In genomic region chr2:62406573-62407043, GRCh38 we compare ENCODE assay signal across 1 cellular context.
TF ChIP-seq lines count a peak whose summit lies in the region.

No MANE protein-coding gene starts in this region.

TF ChIP-seq in HepG2, 621 proteins besides CTCF, POLR2A, EP300 and RAD21 (continued from another document and continues in another):
- TF ChIP-seq MAZ (IDR thresholded peaks at IDR 0.05; ENCODE audit: borderline replicate concordance, low read depth, low read length) (no peak), MAZ (CRISPR knock-in tag; IDR thresholded peaks at IDR 0.05; ENCODE audit: low read depth) (no peak), IRX3 (CRISPR knock-in tag; IDR thresholded peaks at IDR 0.05; ENCODE audit: borderline replicate concordance, low read depth) (no peak), RELA (CRISPR knock-in tag; IDR thresholded peaks at IDR 0.05) (no peak), ZNF678 (CRISPR knock-in tag; IDR thresholded peaks at IDR 0.05) (no peak), EED (CRISPR knock-in tag; IDR thresholded peaks at IDR 0.05) (no peak), TP53 (CRISPR knock-in tag; conservative IDR thresholded peaks at IDR 0.05) (no peak), ZNF251 (CRISPR knock-in tag; IDR thresholded peaks at IDR 0.05) (no peak), ZNF704 (CRISPR knock-in tag; IDR thresholded peaks at IDR 0.05; ENCODE audit: borderline replicate concordance) (no peak), ZNF660 (CRISPR knock-in tag; IDR thresholded peaks at IDR 0.05; ENCODE audit: borderline replicate concordance, low read depth) (no peak), NRL (CRISPR knock-in tag; IDR thresholded peaks at IDR 0.05; ENCODE audit: borderline replicate concordance) (no peak), MNT (IDR thresholded peaks at IDR 0.05) (no peak), ZC3H4 (CRISPR knock-in tag; IDR thresholded peaks at IDR 0.05; ENCODE audit: borderline replicate concordance) (no peak), ZNF850 (CRISPR knock-in tag; conservative IDR thresholded peaks at IDR 0.05) (no peak), SOX13 (IDR thresholded peaks at IDR 0.05) (no peak), SOX13 (CRISPR knock-in tag; conservative IDR thresholded peaks at IDR 0.05 in 1 of 2, IDR thresholded peaks at IDR 0.05 in 1 of 2) (peak in 1 of 2 experiments; percentile 37; a peak in 1 of 4 replicates), NR2F6 (IDR thresholded peaks at IDR 0.05) (peak; percentile 43; the same call in 1 of the 2 replicates), NR2F6 (CRISPR knock-in tag; IDR thresholded peaks at IDR 0.05) (0 out of 2 replicates have a peak, but pooled peaks have one; percentile 8), RARG (CRISPR knock-in tag; IDR thresholded peaks at IDR 0.05; ENCODE audit: low read depth) (no peak), ZC3H13 (CRISPR knock-in tag; IDR thresholded peaks at IDR 0.05) (no peak), ZFY (CRISPR knock-in tag; IDR thresholded peaks at IDR 0.05) (no peak), NFAT5 (CRISPR knock-in tag; IDR thresholded peaks at IDR 0.05) (no peak), TFE3 (CRISPR knock-in tag; IDR thresholded peaks at IDR 0.05) (peak; percentile 55; the same call in 1 of the 2 replicates), ZNF737 (CRISPR knock-in tag; IDR thresholded peaks at IDR 0.05; ENCODE audit: borderline replicate concordance) (no peak), PHF5A (CRISPR knock-in tag; IDR thresholded peaks at IDR 0.05; ENCODE audit: low read depth, unreplicated experiment) (no peak), ZNF331 (CRISPR knock-in tag; IDR thresholded peaks at IDR 0.05) (no peak), MEF2D (CRISPR knock-in tag; IDR thresholded peaks at IDR 0.05) (no peak), BCLAF1 (IDR thresholded peaks at IDR 0.05) (no peak)
- TF ChIP-seq, protein P1, sequence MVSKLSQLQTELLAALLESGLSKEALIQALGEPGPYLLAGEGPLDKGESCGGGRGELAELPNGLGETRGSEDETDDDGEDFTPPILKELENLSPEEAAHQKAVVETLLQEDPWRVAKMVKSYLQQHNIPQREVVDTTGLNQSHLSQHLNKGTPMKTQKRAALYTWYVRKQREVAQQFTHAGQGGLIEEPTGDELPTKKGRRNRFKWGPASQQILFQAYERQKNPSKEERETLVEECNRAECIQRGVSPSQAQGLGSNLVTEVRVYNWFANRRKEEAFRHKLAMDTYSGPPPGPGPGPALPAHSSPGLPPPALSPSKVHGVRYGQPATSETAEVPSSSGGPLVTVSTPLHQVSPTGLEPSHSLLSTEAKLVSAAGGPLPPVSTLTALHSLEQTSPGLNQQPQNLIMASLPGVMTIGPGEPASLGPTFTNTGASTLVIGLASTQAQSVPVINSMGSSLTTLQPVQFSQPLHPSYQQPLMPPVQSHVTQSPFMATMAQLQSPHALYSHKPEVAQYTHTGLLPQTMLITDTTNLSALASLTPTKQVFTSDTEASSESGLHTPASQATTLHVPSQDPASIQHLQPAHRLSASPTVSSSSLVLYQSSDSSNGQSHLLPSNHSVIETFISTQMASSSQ (IDR thresholded peaks at IDR 0.05; ENCODE audit: low read depth), result peak; percentile 85
- TF ChIP-seq, protein P1 (CRISPR knock-in tag; IDR thresholded peaks at IDR 0.05; ENCODE audit: borderline replicate concordance), result peak; percentile 79; the same call in 1 of the 2 replicates
- TF ChIP-seq, protein P2, sequence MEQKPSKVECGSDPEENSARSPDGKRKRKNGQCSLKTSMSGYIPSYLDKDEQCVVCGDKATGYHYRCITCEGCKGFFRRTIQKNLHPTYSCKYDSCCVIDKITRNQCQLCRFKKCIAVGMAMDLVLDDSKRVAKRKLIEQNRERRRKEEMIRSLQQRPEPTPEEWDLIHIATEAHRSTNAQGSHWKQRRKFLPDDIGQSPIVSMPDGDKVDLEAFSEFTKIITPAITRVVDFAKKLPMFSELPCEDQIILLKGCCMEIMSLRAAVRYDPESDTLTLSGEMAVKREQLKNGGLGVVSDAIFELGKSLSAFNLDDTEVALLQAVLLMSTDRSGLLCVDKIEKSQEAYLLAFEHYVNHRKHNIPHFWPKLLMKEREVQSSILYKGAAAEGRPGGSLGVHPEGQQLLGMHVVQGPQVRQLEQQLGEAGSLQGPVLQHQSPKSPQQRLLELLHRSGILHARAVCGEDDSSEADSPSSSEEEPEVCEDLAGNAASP (CRISPR knock-in tag; IDR thresholded peaks at IDR 0.05; ENCODE audit: borderline replicate concordance), result peak; percentile 22; the same call in 1 of the 2 replicates
- TF ChIP-seq, protein P3, sequence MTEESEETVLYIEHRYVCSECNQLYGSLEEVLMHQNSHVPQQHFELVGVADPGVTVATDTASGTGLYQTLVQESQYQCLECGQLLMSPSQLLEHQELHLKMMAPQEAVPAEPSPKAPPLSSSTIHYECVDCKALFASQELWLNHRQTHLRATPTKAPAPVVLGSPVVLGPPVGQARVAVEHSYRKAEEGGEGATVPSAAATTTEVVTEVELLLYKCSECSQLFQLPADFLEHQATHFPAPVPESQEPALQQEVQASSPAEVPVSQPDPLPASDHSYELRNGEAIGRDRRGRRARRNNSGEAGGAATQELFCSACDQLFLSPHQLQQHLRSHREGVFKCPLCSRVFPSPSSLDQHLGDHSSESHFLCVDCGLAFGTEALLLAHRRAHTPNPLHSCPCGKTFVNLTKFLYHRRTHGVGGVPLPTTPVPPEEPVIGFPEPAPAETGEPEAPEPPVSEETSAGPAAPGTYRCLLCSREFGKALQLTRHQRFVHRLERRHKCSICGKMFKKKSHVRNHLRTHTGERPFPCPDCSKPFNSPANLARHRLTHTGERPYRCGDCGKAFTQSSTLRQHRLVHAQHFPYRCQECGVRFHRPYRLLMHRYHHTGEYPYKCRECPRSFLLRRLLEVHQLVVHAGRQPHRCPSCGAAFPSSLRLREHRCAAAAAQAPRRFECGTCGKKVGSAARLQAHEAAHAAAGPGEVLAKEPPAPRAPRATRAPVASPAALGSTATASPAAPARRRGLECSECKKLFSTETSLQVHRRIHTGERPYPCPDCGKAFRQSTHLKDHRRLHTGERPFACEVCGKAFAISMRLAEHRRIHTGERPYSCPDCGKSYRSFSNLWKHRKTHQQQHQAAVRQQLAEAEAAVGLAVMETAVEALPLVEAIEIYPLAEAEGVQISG (CRISPR knock-in tag; IDR thresholded peaks at IDR 0.05), result no peak
